In genomic region chr3:46065751-46066256, GRCh38 we compare ENCODE assay signal across 1 cellular context.
TF ChIP-seq lines count a peak whose summit lies in the region.

No MANE protein-coding gene starts in this region.

TF ChIP-seq in GM23338, 12 proteins besides CTCF, POLR2A, EP300 and RAD21 (continued from another document):
- TF ChIP-seq ZNF462 (CRISPR knock-in tag; IDR thresholded peaks at IDR 0.05) (no peak), CREB1 (CRISPR knock-in tag; IDR thresholded peaks at IDR 0.05; ENCODE audit: low read depth) (no peak), NANOG (IDR thresholded peaks at IDR 0.05; ENCODE audit: borderline replicate concordance) (no peak), STAT1 (IDR thresholded peaks at IDR 0.05; ENCODE audit: unreplicated experiment) (no peak)
